Comparison of ENCODE assay signal across 24 cellular contexts in the genomic region with DNA sequence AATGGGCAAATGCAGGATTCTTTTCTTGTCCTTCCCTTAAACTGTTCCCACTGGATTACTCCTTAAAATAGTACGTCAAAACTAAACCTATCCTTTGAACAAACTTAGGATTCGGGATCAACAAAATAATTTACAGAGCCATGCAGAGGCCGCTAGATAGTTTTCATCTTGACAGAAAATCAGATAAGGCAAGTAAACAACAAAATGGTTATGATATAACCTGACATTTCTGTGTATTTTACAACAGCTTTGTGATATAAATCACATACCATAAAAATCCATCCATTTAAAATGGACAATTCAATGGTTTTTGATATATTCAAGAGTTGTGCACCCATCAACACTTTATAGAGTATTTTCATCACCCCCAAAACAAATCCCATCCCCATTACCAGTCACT.
"Had no signal": no experiment of that assay in that cellular context is flagged by ENCODE, and none has a peak within 500 bp of the region (broad histone marks: within the 10 kb centered on the region; RNA-seq: fewer than 3 reads in every experiment).

No MANE protein-coding gene starts in this region.

- H3K9me3 Mint-ChIP-seq: activated naive CD8-positive, alpha-beta T cell treated with anti-CD3 and anti-CD28 coated beads, Interleukin-2, amount 10 ng/mL, durations not matched to agents 7 days and 5 days; activated T-helper 1 cell treated with anti-CD3 and anti-CD28 coated beads, Interleukin-12 subunit alpha, Interleukin-12 subunit beta, Interleukin-2, Interleukin-4 antibody, amounts not matched to agents 30 ng/mL and 10 ng/mL and 1 ng/mL, durations not matched to agents 14 hours and 24 hours and 36 hours; effector memory CD8-positive, alpha-beta T cell; immature natural killer cell; neural crest cell; stimulated activated naive B cell treated with anti-CD40 and anti-IgM and Interleukin-4, amounts not matched to agents 10 μg/mL and 1 μg/mL and 100 μg/mL, for 72 hours had no signal

- H3K27me3 Mint-ChIP-seq: activated naive CD8-positive, alpha-beta T cell treated with anti-CD3 and anti-CD28 coated beads, Interleukin-2, amount 10 ng/mL, durations not matched to agents 7 days and 5 days; effector memory CD8-positive, alpha-beta T cell; stimulated activated naive B cell treated with anti-CD40 and anti-IgM and Interleukin-4, amounts not matched to agents 10 μg/mL and 1 μg/mL and 100 μg/mL, for 72 hours had no signal

- H3K9me3 ChIP-seq: breast epithelium, colonic mucosa, esophagus muscularis mucosa, left lung, transverse colon had no signal

- H3K27ac Mint-ChIP-seq: activated naive CD8-positive, alpha-beta T cell treated with anti-CD3 and anti-CD28 coated beads, Interleukin-2, amount 10 ng/mL, durations not matched to agents 7 days and 5 days; activated T-helper 1 cell treated with anti-CD3 and anti-CD28 coated beads, Interleukin-12 subunit alpha, Interleukin-12 subunit beta, Interleukin-2, Interleukin-4 antibody, amounts not matched to agents 30 ng/mL and 10 ng/mL and 1 ng/mL, durations not matched to agents 14 hours and 24 hours and 36 hours; stimulated activated naive B cell treated with anti-CD40 and anti-IgM and Interleukin-4, amounts not matched to agents 10 μg/mL and 1 μg/mL and 100 μg/mL, for 72 hours had no signal

- DNase-seq: activated CD4-positive, alpha-beta T cell treated with anti-CD3 and anti-CD28 coated beads for 4 hours; activated CD4-positive, alpha-beta T cell treated with anti-CD3 and anti-CD28 coated beads, Interleukin-2, amount 50 U/mL, for 48 hours; activated CD4-positive, CD25-positive, alpha-beta regulatory T cell; activated gamma-delta T cell treated with Interleukin-2 at 50 U/mL for 16 hours; activated naive CD8-positive, alpha-beta T cell treated with anti-CD3 and anti-CD28 coated beads, Interleukin-2, amount 10 ng/mL, durations not matched to agents 7 days and 5 days; amniotic stem cell; colonic mucosa; dorsolateral prefrontal cortex; effector memory CD8-positive, alpha-beta T cell; glutamatergic neuron; immature natural killer cell; left lung; midbrain; occipital lobe; small intestine; stimulated activated naive B cell treated with anti-CD40 and anti-IgM and Interleukin-4, amounts not matched to agents 10 μg/mL and 1 μg/mL and 100 μg/mL, for 72 hours; transverse colon had no signal

- ATAC-seq: left lung; sciatic nerve; stimulated activated naive B cell treated with anti-CD40 and anti-IgM and Interleukin-4, amounts not matched to agents 10 μg/mL and 1 μg/mL and 100 μg/mL, for 72 hours had no signal

- H3K4me3 Mint-ChIP-seq: activated naive CD8-positive, alpha-beta T cell treated with anti-CD3 and anti-CD28 coated beads, Interleukin-2, amount 10 ng/mL, durations not matched to agents 7 days and 5 days; activated T-helper 1 cell treated with anti-CD3 and anti-CD28 coated beads, Interleukin-12 subunit alpha, Interleukin-12 subunit beta, Interleukin-2, Interleukin-4 antibody, amounts not matched to agents 30 ng/mL and 10 ng/mL and 1 ng/mL, durations not matched to agents 14 hours and 24 hours and 36 hours; neural crest cell; stimulated activated naive B cell treated with anti-CD40 and anti-IgM and Interleukin-4, amounts not matched to agents 10 μg/mL and 1 μg/mL and 100 μg/mL, for 72 hours had no signal

- H3K36me3 Mint-ChIP-seq: immature natural killer cell had no signal

- FAIRE-seq: frontal cortex, small intestine, urothelium cell line had no signal
